In the genomic region with DNA sequence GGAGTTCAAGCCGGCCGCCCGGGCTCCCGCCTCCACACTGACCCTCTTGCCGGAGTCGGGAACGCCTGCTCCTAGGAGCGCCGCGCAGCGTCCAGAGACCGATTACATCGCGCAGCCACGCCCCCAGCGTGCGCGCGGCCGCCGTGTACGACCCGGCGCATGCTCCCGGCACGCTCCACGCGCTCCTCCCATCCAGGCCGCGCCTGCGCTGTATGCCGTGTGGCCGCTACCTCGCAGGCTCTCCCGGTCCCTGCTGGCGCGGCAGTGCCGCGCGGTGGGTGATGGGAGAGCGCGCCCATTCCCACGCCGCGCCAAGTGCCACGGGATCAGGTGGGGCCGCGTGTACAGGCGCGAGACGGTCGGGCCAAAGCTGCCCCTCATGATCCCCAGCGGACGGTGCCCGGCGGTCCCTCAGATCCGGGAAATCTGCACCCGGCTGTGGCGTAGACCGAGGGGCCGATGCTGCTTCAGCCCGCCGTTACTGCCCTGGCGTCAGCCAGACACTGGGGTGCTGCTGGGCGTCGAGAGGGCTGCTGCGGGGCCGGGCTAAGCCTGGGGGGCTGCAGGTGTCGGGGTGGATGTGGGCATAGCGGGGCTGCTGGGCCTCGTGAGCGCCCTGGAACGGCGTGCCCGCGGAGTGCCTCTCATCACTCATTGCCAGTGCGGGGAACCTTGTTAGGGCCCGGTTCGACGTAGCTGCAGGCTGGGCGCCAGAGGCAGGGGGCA, we compare ENCODE assay signal across 1 cellular context.
A peak's percentile ranks its signal among the peaks of the same experiment; 100 is the strongest.
TF ChIP-seq lines count a peak whose summit lies in the region.

A gene with protein sequence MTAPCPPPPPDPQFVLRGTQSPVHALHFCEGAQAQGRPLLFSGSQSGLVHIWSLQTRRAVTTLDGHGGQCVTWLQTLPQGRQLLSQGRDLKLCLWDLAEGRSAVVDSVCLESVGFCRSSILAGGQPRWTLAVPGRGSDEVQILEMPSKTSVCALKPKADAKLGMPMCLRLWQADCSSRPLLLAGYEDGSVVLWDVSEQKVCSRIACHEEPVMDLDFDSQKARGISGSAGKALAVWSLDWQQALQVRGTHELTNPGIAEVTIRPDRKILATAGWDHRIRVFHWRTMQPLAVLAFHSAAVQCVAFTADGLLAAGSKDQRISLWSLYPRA (minus strand): TSS at position 97 of the 726 bp plus-strand sequence. CDS start 33,519 bp downstream, outside the sequence.
A gene with protein sequence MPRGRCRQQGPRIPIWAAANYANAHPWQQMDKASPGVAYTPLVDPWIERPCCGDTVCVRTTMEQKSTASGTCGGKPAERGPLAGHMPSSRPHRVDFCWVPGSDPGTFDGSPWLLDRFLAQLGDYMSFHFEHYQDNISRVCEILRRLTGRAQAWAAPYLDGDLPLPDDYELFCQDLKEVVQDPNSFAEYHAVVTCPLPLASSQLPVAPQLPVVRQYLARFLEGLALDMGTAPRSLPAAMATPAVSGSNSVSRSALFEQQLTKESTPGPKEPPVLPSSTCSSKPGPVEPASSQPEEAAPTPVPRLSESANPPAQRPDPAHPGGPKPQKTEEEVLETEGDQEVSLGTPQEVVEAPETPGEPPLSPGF (minus strand): TSS at position 97 of the 726 bp plus-strand sequence. CDS start 2,613 bp downstream, outside the sequence.

TF ChIP-seq in HEK293, 187 proteins besides CTCF, POLR2A, EP300 and RAD21 (continued from another document and continues in another):
- TF ChIP-seq ZNF658 (tag by site-specific recombination; IDR thresholded peaks at IDR 0.05) (no peak), SP7 (tag by site-specific recombination; IDR thresholded peaks at IDR 0.05) (peak; percentile 60), ZNF416 (tag by site-specific recombination; IDR thresholded peaks at IDR 0.05) (no peak), PRDM1 (tag by site-specific recombination; IDR thresholded peaks at IDR 0.05) (no peak), ZNF768 (tag by site-specific recombination; IDR thresholded peaks at IDR 0.05) (no peak), ZNF341 (tag by site-specific recombination; IDR thresholded peaks at IDR 0.05; ENCODE audit: low read depth) (no peak), ZNF670 (tag by site-specific recombination; IDR thresholded peaks at IDR 0.05; ENCODE audit: low read depth) (no peak), ZBTB17 (tag by site-specific recombination; IDR thresholded peaks at IDR 0.05) (peak; percentile 93), KLF1 (tag by site-specific recombination; IDR thresholded peaks at IDR 0.05) (peak; percentile 68; the same call in 1 of the 2 replicates), ZBTB48 (tag by site-specific recombination; IDR thresholded peaks at IDR 0.05) (peak; percentile 93), ZNF19 (tag by site-specific recombination; IDR thresholded peaks at IDR 0.05; ENCODE audit: low read depth) (no peak), KLF16 (tag by site-specific recombination; IDR thresholded peaks at IDR 0.05) (peak; percentile 62), ZNF610 (tag by site-specific recombination; IDR thresholded peaks at IDR 0.05; ENCODE audit: borderline replicate concordance) (peak; percentile 71; the same call in 1 of the 2 replicates), ZNF792 (tag by site-specific recombination; IDR thresholded peaks at IDR 0.05) (peak; percentile 79), ZNF626 (tag by site-specific recombination; IDR thresholded peaks at IDR 0.05) (no peak), ZNF366 (tag by site-specific recombination; conservative IDR thresholded peaks at IDR 0.05) (no peak; the same call in 1 of the 2 replicates), ZNF146 (tag by site-specific recombination; IDR thresholded peaks at IDR 0.05) (peak; percentile 10; the same call in 1 of the 2 replicates), SETDB1 (IDR thresholded peaks at IDR 0.05; ENCODE audit: insufficient read length, low read length) (no peak), ZNF354C (tag by site-specific recombination; IDR thresholded peaks at IDR 0.05; ENCODE audit: borderline replicate concordance, low read depth) (no peak), ZBTB1 (tag by site-specific recombination; IDR thresholded peaks at IDR 0.05) (peak; percentile 81), ZNF837 (tag by site-specific recombination; IDR thresholded peaks at IDR 0.05) (peak; percentile 99), OSR2 (tag by site-specific recombination; IDR thresholded peaks at IDR 0.05) (0 out of 2 replicates have a peak, but pooled peaks have one; percentile 31), OVOL3 (tag by site-specific recombination; IDR thresholded peaks at IDR 0.05) (peak; percentile 81; the same call in 1 of the 2 replicates), ZNF660 (tag by site-specific recombination; IDR thresholded peaks at IDR 0.05) (peak; percentile 15; the same call in 1 of the 2 replicates), KLF10 (tag by site-specific recombination; IDR thresholded peaks at IDR 0.05) (peak; percentile 64; the same call in 1 of the 2 replicates), ZNF777 (tag by site-specific recombination; IDR thresholded peaks at IDR 0.05; ENCODE audit: borderline replicate concordance) (peak; percentile 77; the same call in 1 of the 2 replicates), GLI4 (tag by site-specific recombination; IDR thresholded peaks at IDR 0.05) (peak; percentile 62; the same call in 1 of the 2 replicates), ZNF335 (tag by site-specific recombination; conservative IDR thresholded peaks at IDR 0.05) (0 out of 2 replicates have a peak, but pooled peaks have one; percentile 51), ZNF501 (tag by site-specific recombination; IDR thresholded peaks at IDR 0.05) (peak; percentile 82), ZNF76 (tag by site-specific recombination; IDR thresholded peaks at IDR 0.05; ENCODE audit: borderline replicate concordance, low read depth) (peak; percentile 96), ZFHX2 (tag by site-specific recombination; conservative IDR thresholded peaks at IDR 0.05) (peak; percentile 72)
- TF ChIP-seq, protein P1, sequence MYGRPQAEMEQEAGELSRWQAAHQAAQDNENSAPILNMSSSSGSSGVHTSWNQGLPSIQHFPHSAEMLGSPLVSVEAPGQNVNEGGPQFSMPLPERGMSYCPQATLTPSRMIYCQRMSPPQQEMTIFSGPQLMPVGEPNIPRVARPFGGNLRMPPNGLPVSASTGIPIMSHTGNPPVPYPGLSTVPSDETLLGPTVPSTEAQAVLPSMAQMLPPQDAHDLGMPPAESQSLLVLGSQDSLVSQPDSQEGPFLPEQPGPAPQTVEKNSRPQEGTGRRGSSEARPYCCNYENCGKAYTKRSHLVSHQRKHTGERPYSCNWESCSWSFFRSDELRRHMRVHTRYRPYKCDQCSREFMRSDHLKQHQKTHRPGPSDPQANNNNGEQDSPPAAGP (tag by site-specific recombination; IDR thresholded peaks at IDR 0.05), result peak; percentile 67; the same call in 1 of the 2 replicates
- TF ChIP-seq, protein P2, sequence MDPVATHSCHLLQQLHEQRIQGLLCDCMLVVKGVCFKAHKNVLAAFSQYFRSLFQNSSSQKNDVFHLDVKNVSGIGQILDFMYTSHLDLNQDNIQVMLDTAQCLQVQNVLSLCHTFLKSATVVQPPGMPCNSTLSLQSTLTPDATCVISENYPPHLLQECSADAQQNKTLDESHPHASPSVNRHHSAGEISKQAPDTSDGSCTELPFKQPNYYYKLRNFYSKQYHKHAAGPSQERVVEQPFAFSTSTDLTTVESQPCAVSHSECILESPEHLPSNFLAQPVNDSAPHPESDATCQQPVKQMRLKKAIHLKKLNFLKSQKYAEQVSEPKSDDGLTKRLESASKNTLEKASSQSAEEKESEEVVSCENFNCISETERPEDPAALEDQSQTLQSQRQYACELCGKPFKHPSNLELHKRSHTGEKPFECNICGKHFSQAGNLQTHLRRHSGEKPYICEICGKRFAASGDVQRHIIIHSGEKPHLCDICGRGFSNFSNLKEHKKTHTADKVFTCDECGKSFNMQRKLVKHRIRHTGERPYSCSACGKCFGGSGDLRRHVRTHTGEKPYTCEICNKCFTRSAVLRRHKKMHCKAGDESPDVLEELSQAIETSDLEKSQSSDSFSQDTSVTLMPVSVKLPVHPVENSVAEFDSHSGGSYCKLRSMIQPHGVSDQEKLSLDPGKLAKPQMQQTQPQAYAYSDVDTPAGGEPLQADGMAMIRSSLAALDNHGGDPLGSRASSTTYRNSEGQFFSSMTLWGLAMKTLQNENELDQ (tag by site-specific recombination; IDR thresholded peaks at IDR 0.05; ENCODE audit: low read depth), result no peak
- TF ChIP-seq, protein P3, sequence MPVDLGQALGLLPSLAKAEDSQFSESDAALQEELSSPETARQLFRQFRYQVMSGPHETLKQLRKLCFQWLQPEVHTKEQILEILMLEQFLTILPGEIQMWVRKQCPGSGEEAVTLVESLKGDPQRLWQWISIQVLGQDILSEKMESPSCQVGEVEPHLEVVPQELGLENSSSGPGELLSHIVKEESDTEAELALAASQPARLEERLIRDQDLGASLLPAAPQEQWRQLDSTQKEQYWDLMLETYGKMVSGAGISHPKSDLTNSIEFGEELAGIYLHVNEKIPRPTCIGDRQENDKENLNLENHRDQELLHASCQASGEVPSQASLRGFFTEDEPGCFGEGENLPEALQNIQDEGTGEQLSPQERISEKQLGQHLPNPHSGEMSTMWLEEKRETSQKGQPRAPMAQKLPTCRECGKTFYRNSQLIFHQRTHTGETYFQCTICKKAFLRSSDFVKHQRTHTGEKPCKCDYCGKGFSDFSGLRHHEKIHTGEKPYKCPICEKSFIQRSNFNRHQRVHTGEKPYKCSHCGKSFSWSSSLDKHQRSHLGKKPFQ (tag by site-specific recombination; IDR thresholded peaks at IDR 0.05), result no peak
- TF ChIP-seq, protein P4, sequence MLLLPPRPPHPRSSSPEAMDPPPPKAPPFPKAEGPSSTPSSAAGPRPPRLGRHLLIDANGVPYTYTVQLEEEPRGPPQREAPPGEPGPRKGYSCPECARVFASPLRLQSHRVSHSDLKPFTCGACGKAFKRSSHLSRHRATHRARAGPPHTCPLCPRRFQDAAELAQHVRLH (tag by site-specific recombination; IDR thresholded peaks at IDR 0.05), result peak; percentile 59; the same call in 1 of the 2 replicates
- TF ChIP-seq, protein P5, sequence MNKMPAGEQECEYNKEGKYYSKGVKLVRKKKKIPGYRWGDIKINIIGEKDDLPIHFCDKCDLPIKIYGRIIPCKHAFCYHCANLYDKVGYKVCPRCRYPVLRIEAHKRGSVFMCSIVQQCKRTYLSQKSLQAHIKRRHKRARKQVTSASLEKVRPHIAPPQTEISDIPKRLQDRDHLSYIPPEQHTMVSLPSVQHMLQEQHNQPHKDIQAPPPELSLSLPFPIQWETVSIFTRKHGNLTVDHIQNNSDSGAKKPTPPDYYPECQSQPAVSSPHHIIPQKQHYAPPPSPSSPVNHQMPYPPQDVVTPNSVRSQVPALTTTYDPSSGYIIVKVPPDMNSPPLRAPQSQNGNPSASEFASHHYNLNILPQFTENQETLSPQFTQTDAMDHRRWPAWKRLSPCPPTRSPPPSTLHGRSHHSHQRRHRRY (tag by site-specific recombination; IDR thresholded peaks at IDR 0.05), result no peak
- TF ChIP-seq, protein P6, sequence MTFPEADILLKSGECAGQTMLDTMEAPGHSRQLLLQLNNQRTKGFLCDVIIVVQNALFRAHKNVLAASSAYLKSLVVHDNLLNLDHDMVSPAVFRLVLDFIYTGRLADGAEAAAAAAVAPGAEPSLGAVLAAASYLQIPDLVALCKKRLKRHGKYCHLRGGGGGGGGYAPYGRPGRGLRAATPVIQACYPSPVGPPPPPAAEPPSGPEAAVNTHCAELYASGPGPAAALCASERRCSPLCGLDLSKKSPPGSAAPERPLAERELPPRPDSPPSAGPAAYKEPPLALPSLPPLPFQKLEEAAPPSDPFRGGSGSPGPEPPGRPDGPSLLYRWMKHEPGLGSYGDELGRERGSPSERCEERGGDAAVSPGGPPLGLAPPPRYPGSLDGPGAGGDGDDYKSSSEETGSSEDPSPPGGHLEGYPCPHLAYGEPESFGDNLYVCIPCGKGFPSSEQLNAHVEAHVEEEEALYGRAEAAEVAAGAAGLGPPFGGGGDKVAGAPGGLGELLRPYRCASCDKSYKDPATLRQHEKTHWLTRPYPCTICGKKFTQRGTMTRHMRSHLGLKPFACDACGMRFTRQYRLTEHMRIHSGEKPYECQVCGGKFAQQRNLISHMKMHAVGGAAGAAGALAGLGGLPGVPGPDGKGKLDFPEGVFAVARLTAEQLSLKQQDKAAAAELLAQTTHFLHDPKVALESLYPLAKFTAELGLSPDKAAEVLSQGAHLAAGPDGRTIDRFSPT (tag by site-specific recombination; IDR thresholded peaks at IDR 0.05), result peak; percentile 81
- TF ChIP-seq, protein P7, sequence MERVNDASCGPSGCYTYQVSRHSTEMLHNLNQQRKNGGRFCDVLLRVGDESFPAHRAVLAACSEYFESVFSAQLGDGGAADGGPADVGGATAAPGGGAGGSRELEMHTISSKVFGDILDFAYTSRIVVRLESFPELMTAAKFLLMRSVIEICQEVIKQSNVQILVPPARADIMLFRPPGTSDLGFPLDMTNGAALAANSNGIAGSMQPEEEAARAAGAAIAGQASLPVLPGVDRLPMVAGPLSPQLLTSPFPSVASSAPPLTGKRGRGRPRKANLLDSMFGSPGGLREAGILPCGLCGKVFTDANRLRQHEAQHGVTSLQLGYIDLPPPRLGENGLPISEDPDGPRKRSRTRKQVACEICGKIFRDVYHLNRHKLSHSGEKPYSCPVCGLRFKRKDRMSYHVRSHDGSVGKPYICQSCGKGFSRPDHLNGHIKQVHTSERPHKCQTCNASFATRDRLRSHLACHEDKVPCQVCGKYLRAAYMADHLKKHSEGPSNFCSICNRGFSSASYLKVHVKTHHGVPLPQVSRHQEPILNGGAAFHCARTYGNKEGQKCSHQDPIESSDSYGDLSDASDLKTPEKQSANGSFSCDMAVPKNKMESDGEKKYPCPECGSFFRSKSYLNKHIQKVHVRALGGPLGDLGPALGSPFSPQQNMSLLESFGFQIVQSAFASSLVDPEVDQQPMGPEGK (tag by site-specific recombination; IDR thresholded peaks at IDR 0.05), result no peak
- TF ChIP-seq, protein P8, sequence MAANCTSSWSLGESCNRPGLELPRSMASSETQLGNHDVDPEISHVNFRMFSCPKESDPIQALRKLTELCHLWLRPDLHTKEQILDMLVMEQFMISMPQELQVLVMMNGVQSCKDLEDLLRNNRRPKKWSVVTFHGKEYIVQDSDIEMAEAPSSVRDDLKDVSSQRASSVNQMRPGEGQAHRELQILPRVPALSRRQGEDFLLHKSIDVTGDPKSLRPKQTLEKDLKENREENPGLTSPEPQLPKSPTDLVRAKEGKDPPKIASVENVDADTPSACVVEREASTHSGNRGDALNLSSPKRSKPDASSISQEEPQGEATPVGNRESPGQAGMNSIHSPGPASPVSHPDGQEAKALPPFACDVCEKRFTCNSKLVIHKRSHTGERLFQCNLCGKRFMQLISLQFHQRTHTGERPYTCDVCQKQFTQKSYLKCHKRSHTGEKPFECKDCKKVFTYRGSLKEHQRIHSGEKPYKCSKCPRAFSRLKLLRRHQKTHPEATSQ (tag by site-specific recombination; IDR thresholded peaks at IDR 0.05), result peak; percentile 79; the same call in 1 of the 2 replicates
- TF ChIP-seq, protein P9, sequence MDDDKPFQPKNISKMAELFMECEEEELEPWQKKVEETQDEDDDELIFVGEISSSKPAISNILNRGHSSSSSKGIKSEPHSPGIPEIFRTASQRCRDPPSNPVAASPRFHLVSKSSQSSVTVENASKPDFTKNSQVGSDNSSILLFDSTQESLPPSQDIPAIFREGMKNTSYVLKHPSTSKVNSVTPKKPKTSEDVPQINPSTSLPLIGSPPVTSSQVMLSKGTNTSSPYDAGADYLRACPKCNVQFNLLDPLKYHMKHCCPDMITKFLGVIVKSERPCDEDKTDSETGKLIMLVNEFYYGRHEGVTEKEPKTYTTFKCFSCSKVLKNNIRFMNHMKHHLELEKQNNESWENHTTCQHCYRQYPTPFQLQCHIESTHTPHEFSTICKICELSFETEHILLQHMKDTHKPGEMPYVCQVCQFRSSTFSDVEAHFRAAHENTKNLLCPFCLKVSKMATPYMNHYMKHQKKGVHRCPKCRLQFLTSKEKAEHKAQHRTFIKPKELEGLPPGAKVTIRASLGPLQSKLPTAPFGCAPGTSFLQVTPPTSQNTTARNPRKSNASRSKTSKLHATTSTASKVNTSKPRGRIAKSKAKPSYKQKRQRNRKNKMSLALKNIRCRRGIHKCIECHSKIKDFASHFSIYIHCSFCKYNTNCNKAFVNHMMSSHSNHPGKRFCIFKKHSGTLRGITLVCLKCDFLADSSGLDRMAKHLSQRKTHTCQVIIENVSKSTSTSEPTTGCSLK (tag by site-specific recombination; IDR thresholded peaks at IDR 0.05), result no peak
